In the genomic region with DNA sequence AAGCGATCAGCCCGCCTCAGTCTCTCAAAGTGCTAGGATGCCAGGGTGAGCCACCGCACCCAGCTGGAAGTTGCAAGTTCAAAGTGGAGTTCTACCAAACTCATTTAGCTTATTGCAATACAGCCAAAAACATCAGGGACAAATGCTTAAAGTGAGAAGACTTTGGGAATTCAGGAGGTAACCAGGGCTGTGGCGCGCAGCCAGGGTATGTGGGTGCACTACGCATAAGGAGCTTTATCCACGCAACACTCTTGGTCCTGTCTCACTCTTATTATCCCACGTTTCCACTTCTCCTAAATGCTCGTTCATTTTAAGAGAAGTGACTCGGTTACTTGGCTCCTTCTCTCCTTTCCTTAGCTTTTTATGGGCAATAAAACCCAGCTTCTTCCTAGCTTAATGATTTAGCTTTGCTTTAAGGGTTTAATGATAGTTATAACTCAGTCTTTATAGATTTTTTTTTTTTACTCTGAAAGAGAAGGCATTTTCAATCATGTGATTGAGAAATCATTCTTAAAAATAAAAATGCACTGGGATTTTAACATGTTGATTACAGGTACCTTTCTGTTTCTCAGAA, we compare ENCODE assay signal across 33 cellular contexts.
"Had no signal": no experiment of that assay in that cellular context is flagged by ENCODE, and none has a peak within 500 bp of the region (broad histone marks: within the 10 kb centered on the region; RNA-seq: fewer than 3 reads in every experiment).

No MANE protein-coding gene starts in this region.

- H3K27ac ChIP-seq: adrenal gland, body of pancreas, epithelial cell of prostate, esophagus squamous epithelium, gastroesophageal sphincter, heart right ventricle, WERI-Rb-1 had no signal

- H3K36me3 ChIP-seq: adrenal gland, esophagus squamous epithelium, gastroesophageal sphincter, heart right ventricle, WERI-Rb-1 had no signal

- DNase-seq: activated B cell treated with CpG ODN at 0.5 μM for 24 hours; activated CD4-positive, alpha-beta T cell treated with anti-CD3 and anti-CD28 coated beads for 48 hours; activated CD4-positive, alpha-beta T cell treated with anti-CD3 and anti-CD28 coated beads, Interleukin-2, amount 50 U/mL, for 1 hour; activated CD4-positive, alpha-beta T cell treated with anti-CD3 and anti-CD28 coated beads, Interleukin-2, amount 50 U/mL, for 48 hours; activated CD8-positive, alpha-beta memory T cell treated with anti-CD3 and anti-CD28 coated beads for 24 hours; activated CD8-positive, alpha-beta T cell treated with anti-CD3 and anti-CD28 coated beads for 36 hours; activated effector memory CD4-positive, alpha-beta T cell treated with Interleukin-2 at 50 U/mL for 16 hours; activated gamma-delta T cell treated with Interleukin-2 at 50 U/mL for 16 hours; activated naive CD4-positive, alpha-beta T cell treated with Interleukin-2 at 50 U/mL for 16 hours; activated naive CD8-positive, alpha-beta T cell treated with anti-CD3 and anti-CD28 coated beads for 36 hours; activated naive CD8-positive, alpha-beta T cell treated with anti-CD3 and anti-CD28 coated beads, Interleukin-2, amount 50 U/mL, for 24 hours; activated T-cell treated with anti-CD3 and anti-CD28 coated beads, Interleukin-2, amount 50 U/mL, for 4 hours; adrenal gland; amygdala; aorta; body of pancreas; caudate nucleus; cortex of kidney; dermis blood vessel endothelial cell; effector CD4-positive, alpha-beta T cell; effector memory CD8-positive, alpha-beta T cell; esophagus squamous epithelium; foreskin melanocyte; heart right ventricle; T-helper 17 cell; T1000; WERI-Rb-1 had no signal

- H3K9me3 ChIP-seq: body of pancreas, esophagus squamous epithelium had no signal

- FAIRE-seq: colon, endothelial cell of umbilical vein had no signal

- H3K4me3 ChIP-seq: adrenal gland, body of pancreas, esophagus squamous epithelium, gastroesophageal sphincter, heart right ventricle had no signal

- H3K27me3 ChIP-seq: adrenal gland, body of pancreas, esophagus squamous epithelium, gastroesophageal sphincter, heart right ventricle had no signal

- H3K4me1 ChIP-seq: adrenal gland, body of pancreas, esophagus squamous epithelium, gastroesophageal sphincter, heart right ventricle had no signal

- ATAC-seq: activated CD4-positive, CD25-positive, alpha-beta regulatory T cell treated with anti-CD3 and anti-CD28 coated beads, Interleukin-2, amount 50 U/mL, for 24 hours; activated CD8-positive, alpha-beta T cell treated with anti-CD3 and anti-CD28 coated beads for 36 hours; activated naive CD8-positive, alpha-beta T cell treated with anti-CD3 and anti-CD28 coated beads, Interleukin-2, amount 50 U/mL, for 24 hours; activated T-cell treated with anti-CD3 and anti-CD28 coated beads, Interleukin-2, amount 50 U/mL, for 4 hours; activated T-helper 17 cell treated with anti-CD3 and anti-CD28 coated beads, Interleukin-2, amount 50 U/mL, for 72 hours; body of pancreas; effector memory CD8-positive, alpha-beta T cell; gastroesophageal sphincter; heart right ventricle; T-helper 17 cell had no signal
